Comparison of ENCODE assay signal across 31 cellular contexts in genomic region chr12:126967152-126967551, GRCh38.
"Had no signal": no experiment of that assay in that cellular context is flagged by ENCODE, and none has a peak within 500 bp of the region (broad histone marks: within the 10 kb centered on the region; RNA-seq: fewer than 3 reads in every experiment).

No MANE protein-coding gene starts in this region.

- H3K36me3 ChIP-seq: ascending aorta, breast epithelium, cardiac muscle cell, colonic mucosa, WERI-Rb-1 had no signal

- H3K9me3 ChIP-seq: ascending aorta, colonic mucosa had no signal

- H3K4me1 Mint-ChIP-seq: activated B cell treated with CpG ODN at 0.5 μM for 24 hours; activated CD8-positive, alpha-beta memory T cell treated with anti-CD3 and anti-CD28 coated beads, Interleukin-2, amount 10 ng/mL, durations not matched to agents 7 days and 5 days; activated naive CD8-positive, alpha-beta T cell treated with anti-CD3 and anti-CD28 coated beads, Interleukin-2, amount 10 ng/mL, durations not matched to agents 7 days and 5 days; T-helper 17 cell had no signal

- ATAC-seq: activated CD4-positive, CD25-positive, alpha-beta regulatory T cell treated with anti-CD3 and anti-CD28 coated beads, Interleukin-2, amount 50 U/mL, for 24 hours; activated CD8-positive, alpha-beta memory T cell treated with anti-CD3 and anti-CD28 coated beads, Interleukin-2, amount 10 ng/mL, durations not matched to agents 7 days and 5 days; activated CD8-positive, alpha-beta T cell treated with anti-CD3 and anti-CD28 coated beads, Interleukin-2, amount 10 ng/mL, durations not matched to agents 7 days and 5 days; activated naive CD4-positive, alpha-beta T cell treated with anti-CD3 and anti-CD28 coated beads, Interleukin-2, amount 50 U/mL, for 72 hours; T-helper 17 cell had no signal

- DNase-seq: activated B cell treated with CpG ODN at 0.5 μM for 24 hours; activated CD4-positive, alpha-beta T cell treated with anti-CD3 and anti-CD28 coated beads for 48 hours; activated CD4-positive, alpha-beta T cell treated with anti-CD3 and anti-CD28 coated beads, Interleukin-2, amount 50 U/mL, for 1 hour; activated CD4-positive, alpha-beta T cell treated with anti-CD3 and anti-CD28 coated beads, Interleukin-2, amount 50 U/mL, for 48 hours; activated CD8-positive, alpha-beta memory T cell treated with anti-CD3 and anti-CD28 coated beads, Interleukin-2, amount 10 ng/mL, durations not matched to agents 7 days and 5 days; activated CD8-positive, alpha-beta memory T cell treated with anti-CD3 and anti-CD28 coated beads, Interleukin-2, amount 50 U/mL, for 4 hours; activated CD8-positive, alpha-beta T cell treated with anti-CD3 and anti-CD28 coated beads, Interleukin-2, amount 10 ng/mL, durations not matched to agents 7 days and 5 days; activated effector memory CD4-positive, alpha-beta T cell treated with anti-CD3 and anti-CD28 coated beads, Interleukin-2, amount 50 U/mL, for 16 hours; activated naive CD4-positive, alpha-beta T cell treated with anti-CD3 and anti-CD28 coated beads for 36 hours; activated naive CD8-positive, alpha-beta T cell treated with anti-CD3 and anti-CD28 coated beads, Interleukin-2, amount 10 ng/mL, durations not matched to agents 7 days and 5 days; activated T-cell treated with anti-CD3 and anti-CD28 coated beads, Interleukin-2, amount 50 U/mL, for 1 hour; activated T-cell treated with anti-CD3 and anti-CD28 coated beads, Interleukin-2, amount 50 U/mL, for 48 hours; central memory CD4-positive, alpha-beta T cell; cerebellar nuclear complex; colonic mucosa; effector CD8-positive, alpha-beta T cell; foreskin fibroblast; head of caudate nucleus; T-helper 17 cell; T1000 had no signal

- H3K4me3 ChIP-seq: ascending aorta, breast epithelium, cardiac muscle cell, colonic mucosa had no signal

- H3K9me3 Mint-ChIP-seq: activated naive CD4-positive, alpha-beta T cell treated with anti-CD3 and anti-CD28 coated beads for 36 hours; activated naive CD8-positive, alpha-beta T cell treated with anti-CD3 and anti-CD28 coated beads, Interleukin-2, amount 10 ng/mL, durations not matched to agents 7 days and 5 days; activated T-helper 1 cell treated with anti-CD3 and anti-CD28 coated beads, Interleukin-12 subunit alpha, Interleukin-12 subunit beta, Interleukin-2, Interleukin-4 antibody, amounts not matched to agents 30 ng/mL and 10 ng/mL and 1 ng/mL, durations not matched to agents 14 hours and 24 hours and 36 hours; T-helper 2 cell treated with Interferon-gamma antibody and Interleukin-4, amounts not matched to agents 5 μg/mL and 100 μg/mL, for 36 hours had no signal

- H3K36me3 Mint-ChIP-seq: activated CD8-positive, alpha-beta memory T cell treated with anti-CD3 and anti-CD28 coated beads, Interleukin-2, amount 10 ng/mL, durations not matched to agents 7 days and 5 days; activated naive CD4-positive, alpha-beta T cell treated with anti-CD3 and anti-CD28 coated beads, Interleukin-2, amount 50 U/mL, for 72 hours; activated naive CD8-positive, alpha-beta T cell treated with anti-CD3 and anti-CD28 coated beads, Interleukin-2, amount 10 ng/mL, durations not matched to agents 7 days and 5 days; brain had no signal

- H3K4me3 Mint-ChIP-seq: activated B cell treated with CpG ODN at 0.5 μM for 24 hours; activated CD8-positive, alpha-beta memory T cell treated with anti-CD3 and anti-CD28 coated beads, Interleukin-2, amount 10 ng/mL, durations not matched to agents 7 days and 5 days; activated CD8-positive, alpha-beta T cell treated with anti-CD3 and anti-CD28 coated beads, Interleukin-2, amount 10 ng/mL, durations not matched to agents 7 days and 5 days; activated naive CD4-positive, alpha-beta T cell treated with anti-CD3 and anti-CD28 coated beads for 36 hours; activated naive CD8-positive, alpha-beta T cell treated with anti-CD3 and anti-CD28 coated beads, Interleukin-2, amount 10 ng/mL, durations not matched to agents 7 days and 5 days; activated T-helper 1 cell treated with anti-CD3 and anti-CD28 coated beads, Interleukin-12 subunit alpha, Interleukin-12 subunit beta, Interleukin-2, Interleukin-4 antibody, amounts not matched to agents 30 ng/mL and 10 ng/mL and 1 ng/mL, durations not matched to agents 14 hours and 24 hours and 36 hours; brain; T-helper 17 cell; T-helper 2 cell treated with Interferon-gamma antibody and Interleukin-4, amounts not matched to agents 5 μg/mL and 100 μg/mL, for 36 hours had no signal

- H3K27me3 Mint-ChIP-seq: activated B cell treated with CpG ODN at 0.5 μM for 24 hours; activated CD8-positive, alpha-beta memory T cell treated with anti-CD3 and anti-CD28 coated beads, Interleukin-2, amount 10 ng/mL, durations not matched to agents 7 days and 5 days; activated naive CD8-positive, alpha-beta T cell treated with anti-CD3 and anti-CD28 coated beads, Interleukin-2, amount 10 ng/mL, durations not matched to agents 7 days and 5 days had no signal

- H3K4me1 ChIP-seq: ascending aorta, breast epithelium, colonic mucosa had no signal

- H3K27ac ChIP-seq: ascending aorta, breast epithelium, cardiac muscle cell, colonic mucosa, epithelial cell of prostate, WERI-Rb-1 had no signal

- H3K27ac Mint-ChIP-seq: activated B cell treated with CpG ODN at 0.5 μM for 24 hours; activated CD8-positive, alpha-beta memory T cell treated with anti-CD3 and anti-CD28 coated beads, Interleukin-2, amount 10 ng/mL, durations not matched to agents 7 days and 5 days; activated CD8-positive, alpha-beta T cell treated with anti-CD3 and anti-CD28 coated beads, Interleukin-2, amount 10 ng/mL, durations not matched to agents 7 days and 5 days; activated naive CD4-positive, alpha-beta T cell treated with anti-CD3 and anti-CD28 coated beads for 36 hours; activated naive CD8-positive, alpha-beta T cell treated with anti-CD3 and anti-CD28 coated beads, Interleukin-2, amount 10 ng/mL, durations not matched to agents 7 days and 5 days; activated T-helper 1 cell treated with anti-CD3 and anti-CD28 coated beads, Interleukin-12 subunit alpha, Interleukin-12 subunit beta, Interleukin-2, Interleukin-4 antibody, amounts not matched to agents 30 ng/mL and 10 ng/mL and 1 ng/mL, durations not matched to agents 14 hours and 24 hours and 36 hours; activated T-helper 2 cell treated with anti-CD3 and anti-CD28 coated beads, Interferon-gamma antibody, Interleukin-2, Interleukin-4, amounts not matched to agents 10 μg/mL and 5 μg/mL and 100 μg/mL, durations not matched to agents 14 hours and 24 hours and 36 hours; brain; T-helper 17 cell; T-helper 2 cell treated with Interferon-gamma antibody and Interleukin-4, amounts not matched to agents 5 μg/mL and 100 μg/mL, for 36 hours had no signal

- H3K27me3 ChIP-seq: ascending aorta, breast epithelium, colonic mucosa had no signal
